1 cellular context compared by ENCODE assay signal in the genomic region with DNA sequence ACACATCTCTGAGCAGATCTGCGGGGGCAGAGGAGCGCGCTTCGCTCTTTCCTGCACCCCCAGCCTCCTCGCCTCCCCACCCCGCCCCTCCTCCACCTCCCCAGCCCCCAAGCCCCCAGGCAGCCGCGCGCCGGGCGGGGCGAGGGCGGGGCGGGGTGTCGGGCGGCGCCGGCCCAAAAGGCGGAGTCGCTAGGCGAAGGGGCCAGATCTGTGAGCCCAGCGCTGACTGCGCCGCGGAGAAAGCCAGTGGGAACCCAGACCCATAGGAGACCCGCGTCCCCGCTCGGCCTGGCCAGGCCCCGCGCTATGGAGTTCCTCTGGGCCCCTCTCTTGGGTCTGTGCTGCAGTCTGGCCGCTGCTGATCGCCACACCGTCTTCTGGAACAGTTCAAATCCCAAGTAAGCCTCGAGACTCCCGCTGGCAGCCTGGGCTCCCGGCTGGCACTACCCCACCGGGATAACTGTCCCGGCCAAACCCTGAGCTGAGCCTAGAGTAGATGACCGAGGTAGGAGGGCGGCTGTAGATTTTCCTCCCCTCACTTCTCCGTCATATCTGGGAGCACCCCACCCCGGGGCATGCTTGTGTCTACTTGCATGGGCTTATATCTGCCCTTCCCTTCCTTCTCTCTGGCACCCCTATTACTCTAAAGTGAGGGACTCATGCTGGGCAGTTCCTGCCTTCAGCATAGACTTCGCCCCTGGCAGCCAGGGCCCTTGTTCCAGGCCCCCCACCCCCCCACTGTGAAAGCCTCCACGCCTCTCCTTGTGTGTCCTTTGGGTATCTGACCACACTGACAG.
TF ChIP-seq lines count a peak whose summit lies in the region.

A gene with protein sequence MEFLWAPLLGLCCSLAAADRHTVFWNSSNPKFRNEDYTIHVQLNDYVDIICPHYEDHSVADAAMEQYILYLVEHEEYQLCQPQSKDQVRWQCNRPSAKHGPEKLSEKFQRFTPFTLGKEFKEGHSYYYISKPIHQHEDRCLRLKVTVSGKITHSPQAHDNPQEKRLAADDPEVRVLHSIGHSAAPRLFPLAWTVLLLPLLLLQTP (plus strand): TSS at position 205 of the 797 bp plus-strand sequence. CDS start 102 bp downstream, at position 307.

TF ChIP-seq in endothelial cell of umbilical vein, 7 proteins besides CTCF, POLR2A, EP300 and RAD21:
- TF ChIP-seq POLR2AphosphoS5 (IDR thresholded peaks at IDR 0.05; ENCODE audit: insufficient read depth, low read depth, low read length), result peak; percentile 85
- TF ChIP-seq EZH2 (IDR thresholded peaks at IDR 0.05; ENCODE audit: borderline replicate concordance, low read depth, low read length, severe bottlenecking), result no peak
- TF ChIP-seq MAX (IDR thresholded peaks at IDR 0.05; ENCODE audit: insufficient read depth, insufficient read length), result no peak
